In the genomic region with DNA sequence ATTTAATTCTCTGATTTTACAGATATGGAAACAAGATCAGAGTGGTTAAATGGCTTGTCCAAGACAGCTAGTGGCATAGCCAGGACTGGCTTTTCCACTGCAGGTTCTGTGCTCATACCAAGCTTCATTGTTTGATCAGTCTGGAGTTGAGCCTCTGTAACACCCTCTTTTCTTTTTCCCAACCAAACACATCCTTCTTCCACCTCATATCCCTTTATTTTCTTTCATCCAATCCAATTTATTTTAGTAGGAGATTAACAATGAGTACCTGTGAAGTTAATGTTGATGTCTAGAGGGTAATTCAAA, we compare ENCODE assay signal across 19 cellular contexts.
DNase-seq lines count a peak whose midpoint lies in the region; ATAC-seq and TF ChIP-seq lines count a peak whose summit lies in the region.
"Had no signal": no experiment of that assay in that cellular context is flagged by ENCODE, and none has a peak within 500 bp of the region (broad histone marks: within the 10 kb centered on the region; RNA-seq: fewer than 3 reads in every experiment).

No MANE protein-coding gene starts in this region.

- H3K27ac ChIP-seq in body of pancreas: no peak overlapping the region
- no peak overlapping the region for H3K27ac ChIP-seq in neuronal stem cell (replicated peaks; ENCODE audit: low read length)
- H3K27ac ChIP-seq in adrenal gland: no peak overlapping the region

- no peak overlapping the region for H2AK5ac ChIP-seq in neuronal stem cell (ENCODE audit: low read depth, low read length)

- no peaks in the 10 kb centered on the region for H3K9me2 ChIP-seq in Loucy (replicated peaks; ENCODE audit: low read depth, low read length)

- H3K27me3 ChIP-seq in Loucy (ENCODE audit: insufficient read depth, low read length, poor library complexity, severe bottlenecking): no peaks in the 10 kb centered on the region
- H3K27me3 ChIP-seq in body of pancreas: no peaks in the 10 kb centered on the region
- H3K27me3 ChIP-seq in neuronal stem cell (ENCODE audit: control insufficient read depth in 3 of 3, insufficient read depth in 3 of 3, low read depth in 1 of 3, low read length in 3 of 3): no peaks in the 10 kb centered on the region
- no peaks in the 10 kb centered on the region for H3K27me3 ChIP-seq in adrenal gland

- no peak overlapping the region for H2BK15ac ChIP-seq in neuronal stem cell (ENCODE audit: low read length)

- no peak overlapping the region for H3K4me3 ChIP-seq in Loucy (ENCODE audit: low read length, poor library complexity, severe bottlenecking)
- H3K4me3 ChIP-seq in body of pancreas: no peak overlapping the region
- no peak overlapping the region for H3K4me3 ChIP-seq in neuronal stem cell (ENCODE audit: low read length in 2 of 2)
- H3K4me3 ChIP-seq in adrenal gland: no peak overlapping the region

- H3K4me2 ChIP-seq in Loucy (ENCODE audit: low read depth, low read length, poor library complexity, severe bottlenecking) (no peak overlapping the region), neuronal stem cell (ENCODE audit: insufficient read depth, low read length, poor library complexity, severe bottlenecking) (no peak overlapping the region)

- H3K18ac ChIP-seq in neuronal stem cell (ENCODE audit: low read length): no peak overlapping the region

- H3K9ac ChIP-seq in Loucy (ENCODE audit: low read depth, low read length, poor library complexity, severe bottlenecking): no peak overlapping the region
- H3K9ac ChIP-seq in neuronal stem cell (ENCODE audit: low read depth, low read length, poor library complexity): no peak overlapping the region

- no peak overlapping the region for H3K14ac ChIP-seq in neuronal stem cell (ENCODE audit: low read length)

- no peak overlapping the region for H2BK120ac ChIP-seq in neuronal stem cell (ENCODE audit: low read depth, low read length)

- no peaks in the 10 kb centered on the region for H3K79me1 ChIP-seq in neuronal stem cell (ENCODE audit: low read depth, low read length)

- no peaks in the 10 kb centered on the region for H3K9me3 ChIP-seq in Loucy (ENCODE audit: insufficient read depth, low read depth, low read length)
- no peaks in the 10 kb centered on the region for H3K9me3 ChIP-seq in body of pancreas
- H3K9me3 ChIP-seq in neuronal stem cell (replicated peaks in 1 of 2; ENCODE audit: control insufficient read depth in 2 of 2, insufficient read depth in 1 of 2, low read depth in 1 of 2, low read length in 2 of 2): no peaks in the 10 kb centered on the region
- H3K9me3 ChIP-seq in adrenal gland (replicated peaks in 1 of 3): no peaks in the 10 kb centered on the region

- no peak overlapping the region for H4K8ac ChIP-seq in neuronal stem cell (ENCODE audit: low read depth, low read length)

- ATAC-seq in body of pancreas: peak; percentile 30
- ATAC-seq in GM18505 (IDR thresholded peaks at IDR 0.05; ENCODE audit: unreplicated experiment): no peak
- ATAC-seq: effector memory CD8-positive, alpha-beta T cell; natural killer cell treated with Interleukin-12 subunit alpha and Interleukin-12 subunit beta and Interleukin-15 and Interleukin-18, amount 100 ng/mL, for 72 hours; stimulated activated memory B cell treated with anti-CD40 and anti-IgM and Interleukin-4, amounts not matched to agents 10 μg/mL and 1 μg/mL and 100 μg/mL, for 72 hours had no signal

- no peak overlapping the region for H3K4ac ChIP-seq in neuronal stem cell (ENCODE audit: low read length)

- H2BK12ac ChIP-seq in neuronal stem cell (ENCODE audit: low read length): no peak overlapping the region

- H3K4me1 ChIP-seq in Loucy (ENCODE audit: insufficient read depth, low read length, poor library complexity, severe bottlenecking): no peaks in the 10 kb centered on the region
- H3K4me1 ChIP-seq in body of pancreas: peaks cover 27% of the 10 kb centered on the region
- H3K4me1 ChIP-seq in neuronal stem cell (ENCODE audit: control insufficient read depth in 2 of 2, insufficient read depth in 1 of 2, low read depth in 1 of 2, low read length in 2 of 2): peaks cover 7 to 9% of the 10 kb centered on the region in 2 donors
- peaks cover 0 to 5% of the 10 kb centered on the region in 2 donors for H3K4me1 ChIP-seq in adrenal gland (replicated peaks in 1 of 2)

- no peak overlapping the region for H4K91ac ChIP-seq in neuronal stem cell (ENCODE audit: low read depth, low read length, poor library complexity)

- peak overlapping the region; percentile 81 for H2AFZ ChIP-seq in Loucy (ENCODE audit: low read length)
- H2AFZ ChIP-seq in neuronal stem cell (ENCODE audit: low read length): peak overlapping the region; percentile 32

- no peaks in the 10 kb centered on the region for H3F3A ChIP-seq in Loucy (ENCODE audit: low read depth)

- TF ChIP-seq POLR2A in body of pancreas (IDR thresholded peaks at IDR 0.05) (no peak), GM18505 (IDR thresholded peaks at IDR 0.05; ENCODE audit: borderline replicate concordance, extremely low read depth, insufficient read depth, insufficient read length) (no peak), adrenal gland (IDR thresholded peaks at IDR 0.05) (no peak)

- no peaks in the 10 kb centered on the region for H3K79me2 ChIP-seq in Loucy (ENCODE audit: insufficient read depth, low read length)

- TF ChIP-seq CTCF in Loucy (conservative IDR thresholded peaks at IDR 0.05; ENCODE audit: low read length) (no peak), body of pancreas (IDR thresholded peaks at IDR 0.05) (no peak), adrenal gland (IDR thresholded peaks at IDR 0.05) (no peak)

- no peak overlapping the region for H3K23ac ChIP-seq in neuronal stem cell (ENCODE audit: low read depth, low read length, poor library complexity)

- intact Hi-C loops in body of pancreas (cut with DNase I): loop anchor here (10.0 kb wide), 1 partner anchor 459 kb away; no protein-coding TSS in a partner anchor
- intact Hi-C loops in adrenal gland (cut with DNase I): no loop called here

- H2BK5ac ChIP-seq in neuronal stem cell (ENCODE audit: low read length): no peak overlapping the region

- no peaks in the 10 kb centered on the region for H4K20me1 ChIP-seq in Loucy (ENCODE audit: insufficient read depth, low read length, poor library complexity, severe bottlenecking)

- peak in 2 of 3 experiments; percentile 56 to 84 for DNase-seq in NCI-H1417 (lab: John Stamatoyannopoulos, UW)
- no peak for DNase-seq in NCI-H1417 treated with DMSO at 0.1 percent for 48 hours (lab: John Stamatoyannopoulos, UW)
- no peak for DNase-seq in body of pancreas
- DNase-seq in neuronal stem cell (ENCODE audit: low spot score): no peak
- no peak for DNase-seq in NAMALWA (ENCODE audit: low spot score)
- no peak for DNase-seq in adrenal gland
- DNase-seq: activated CD4-positive, alpha-beta T cell treated with anti-CD3 and anti-CD28 coated beads, Interleukin-2, amount 10 ng/mL, durations not matched to agents 7 days and 5 days; activated CD8-positive, alpha-beta memory T cell treated with anti-CD3 and anti-CD28 coated beads, Interleukin-2, amount 50 U/mL, for 48 hours; activated gamma-delta T cell treated with Interleukin-2 at 50 U/mL for 16 hours; amygdala; cerebellar nuclear complex; DMS79 treated with DMSO at 0.1 percent for 48 hours; effector memory CD8-positive, alpha-beta T cell; GOT3; NCI-H2107 had no signal

- H3K36me3 ChIP-seq in Loucy (ENCODE audit: insufficient read depth, low read length) (no peaks in the 10 kb centered on the region), body of pancreas (replicated peaks in 1 of 2; ENCODE audit: insufficient read depth in 1 of 2, low read depth in 2 of 2) (no peaks in the 10 kb centered on the region), neuronal stem cell (replicated peaks in 1 of 2; ENCODE audit: control insufficient read depth in 2 of 2, insufficient read depth in 2 of 2, low read length in 2 of 2) (peaks cover 0 to 2% of the 10 kb centered on the region in 2 donors), adrenal gland (replicated peaks in 1 of 2) (no peaks in the 10 kb centered on the region)

Comparison
In these comparisons a context has a peak if more than half of its experiments do, and no peak if none do; other contexts are left out.
1. DNase-seq: peak in NCI-H1417 (2 of 3); none in NCI-H1417 treated with DMSO at 0.1 percent for 48 hours (single experiment), body of pancreas (0 of 4), neuronal stem cell (single experiment), NAMALWA (single experiment) and adrenal gland (0 of 7).